Comparison of ENCODE assay signal across 8 cellular contexts in the genomic region with DNA sequence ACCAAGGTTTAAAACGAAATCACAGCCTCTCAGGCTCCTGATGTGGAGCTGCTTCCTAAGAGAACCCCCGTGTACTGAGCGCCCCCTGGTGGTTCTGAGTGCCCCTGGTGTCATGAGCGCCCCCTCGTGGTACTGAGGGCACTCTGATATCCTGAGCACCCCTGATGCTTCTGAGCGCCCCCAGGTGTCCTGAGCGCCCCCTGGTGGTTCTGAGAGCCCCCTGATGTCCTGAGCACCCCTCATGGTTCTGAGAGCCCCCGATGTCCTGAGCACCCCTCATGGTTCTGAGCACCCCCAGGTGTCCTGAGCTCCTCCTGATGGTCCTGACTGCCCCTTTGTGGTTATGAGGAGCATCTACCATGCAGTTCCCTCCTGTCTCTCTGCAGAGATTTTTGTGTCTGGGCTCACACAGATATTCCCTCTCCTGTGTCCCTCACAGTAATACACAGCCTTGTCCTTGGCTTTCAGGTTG.
DNase-seq lines count a peak whose midpoint lies in the region; ATAC-seq, FAIRE-seq and TF ChIP-seq lines count a peak whose summit lies in the region.
"Not testable (repeated sequence)": the region's sequence is repeated elsewhere in the genome, so short reads cannot be mapped to it uniquely, and the experiment has no call there.

No MANE protein-coding gene starts in this region.

- peak; percentile 100 for TF ChIP-seq CTCF in OCI-LY1 (IDR thresholded peaks at IDR 0.05; ENCODE audit: low read length)
- peak in 11 of 12 donors; percentile 13 to 57 (median 37) for TF ChIP-seq CTCF in heart left ventricle (IDR thresholded peaks at IDR 0.05)

- TF ChIP-seq POLR2A in heart left ventricle (IDR thresholded peaks at IDR 0.05): not testable (repeated sequence)

- H3K4me2 ChIP-seq in OCI-LY1 (ENCODE audit: low read length): not testable (repeated sequence)

- H3K9me3 Mint-ChIP-seq in activated CD4-positive, alpha-beta T cell treated with anti-CD3 and anti-CD28 coated beads, Interleukin-2, amount 10 ng/mL, durations not matched to agents 24 days and 14 days; activated naive CD8-positive, alpha-beta T cell treated with anti-CD3 and anti-CD28 coated beads for 36 hours: not testable (repeated sequence)

- not testable (repeated sequence) for FAIRE-seq in small intestine (lab: Jason Lieb, UNC)

- not testable (repeated sequence) for H3K27ac Mint-ChIP-seq in activated CD4-positive, alpha-beta T cell treated with anti-CD3 and anti-CD28 coated beads, Interleukin-2, amount 10 ng/mL, durations not matched to agents 24 days and 14 days; activated naive CD8-positive, alpha-beta T cell treated with anti-CD3 and anti-CD28 coated beads for 36 hours

- not testable (repeated sequence) for H3K9ac ChIP-seq in OCI-LY1 (ENCODE audit: low read length)

- H3K4me3 ChIP-seq in OCI-LY1 (ENCODE audit: low read depth, low read length, poor library complexity, severe bottlenecking); heart left ventricle; small intestine (ENCODE audit: low read depth in 1 of 2, low read length in 2 of 2): not testable (repeated sequence)

- in situ Hi-C loops in KBM-7 (cut with MboI; ENCODE audit: low pct_unique_long_range_greater_than_20kb, low sequenced_read_pairs): not testable (repeated sequence)

- H3K36me3 Mint-ChIP-seq in activated CD4-positive, alpha-beta T cell treated with anti-CD3 and anti-CD28 coated beads, Interleukin-2, amount 10 ng/mL, durations not matched to agents 24 days and 14 days (ENCODE audit: low read depth); activated naive CD8-positive, alpha-beta T cell treated with anti-CD3 and anti-CD28 coated beads for 36 hours: not testable (repeated sequence)

- H3K9me3 ChIP-seq in OCI-LY1 (ENCODE audit: low read length); heart left ventricle; small intestine (ENCODE audit: control insufficient read depth, low read depth): not testable (repeated sequence)

- not testable (repeated sequence) for H3K4me3 Mint-ChIP-seq in activated CD4-positive, alpha-beta T cell treated with anti-CD3 and anti-CD28 coated beads, Interleukin-2, amount 10 ng/mL, durations not matched to agents 24 days and 14 days; activated naive CD8-positive, alpha-beta T cell treated with anti-CD3 and anti-CD28 coated beads for 36 hours

- not testable (repeated sequence) for H4K20me1 ChIP-seq in OCI-LY1 (ENCODE audit: insufficient read depth, low read length)

- H3K27me3 ChIP-seq in OCI-LY1 (ENCODE audit: insufficient read depth, low read length); small intestine (ENCODE audit: control insufficient read depth in 2 of 2, insufficient read depth in 2 of 2, low read length in 2 of 2): not testable (repeated sequence)
- peaks cover 0 to 24% (median 0%) of the 10 kb centered on the region in 9 donors for H3K27me3 ChIP-seq in heart left ventricle

- DNase-seq in DMS 273 (lab: John Stamatoyannopoulos, UW; ENCODE audit: unreplicated experiment): peak; percentile 80
- peak; percentile 70 for DNase-seq in KBM-7
- peak; percentile 94 for DNase-seq in activated CD4-positive, alpha-beta T cell treated with anti-CD3 and anti-CD28 coated beads, Interleukin-2, amount 10 ng/mL, durations not matched to agents 24 days and 14 days
- peak; percentile 86 for DNase-seq in activated naive CD8-positive, alpha-beta T cell treated with anti-CD3 and anti-CD28 coated beads for 36 hours
- DNase-seq in heart left ventricle: peak in 3 of 5 donors; percentile 21 to 65 (median 39)
- DNase-seq in small intestine: peak; percentile 25
- DNase-seq in stimulated activated naive CD4-positive, alpha-beta T cell treated with Interleukin-2 at 50 U/mL for 16 hours (lab: John Stamatoyannopoulos, UW): peak; percentile 68

- ATAC-seq in heart left ventricle: not testable (repeated sequence)

- not testable (repeated sequence) for H3K36me3 ChIP-seq in OCI-LY1 (ENCODE audit: insufficient read depth, low read length); heart left ventricle; small intestine (ENCODE audit: control insufficient read depth in 2 of 2, insufficient read depth in 2 of 2, low read length in 2 of 2)

- intact Hi-C loops in activated CD4-positive, alpha-beta T cell treated with anti-CD3 and anti-CD28 coated beads, Interleukin-2, amount 10 ng/mL, durations not matched to agents 24 days and 14 days (cut with micrococcal nuclease); heart left ventricle (cut with DNase I): not testable (repeated sequence)

- not testable (repeated sequence) for H3F3A ChIP-seq in OCI-LY1 (ENCODE audit: insufficient read depth, low read length)

- not testable (repeated sequence) for H2AFZ ChIP-seq in OCI-LY1 (ENCODE audit: low read length)

- H3K27ac ChIP-seq in OCI-LY1 (ENCODE audit: low read depth, low read length, poor library complexity, severe bottlenecking); heart left ventricle; small intestine (ENCODE audit: low read depth in 1 of 2, low read length in 1 of 2): not testable (repeated sequence)

- not testable (repeated sequence) for H3K4me1 ChIP-seq in OCI-LY1 (ENCODE audit: insufficient read depth, low read length, severe bottlenecking); heart left ventricle; small intestine (ENCODE audit: control insufficient read depth in 2 of 2, insufficient read depth in 1 of 2, low read depth in 1 of 2, low read length in 1 of 2)

- H3K9me2 ChIP-seq in OCI-LY1 (ENCODE audit: low read depth, low read length): not testable (repeated sequence)

- 40 to 45% (median 41%) methylated on average over 6 to 8 of the region's 8 CpGs for WGBS in heart left ventricle, 4 donors
- 21 to 44% (median 27%) methylated on average over 6 to 8 of the region's 8 CpGs for WGBS in small intestine, 3 donors

- H3K27me3 Mint-ChIP-seq in activated CD4-positive, alpha-beta T cell treated with anti-CD3 and anti-CD28 coated beads, Interleukin-2, amount 10 ng/mL, durations not matched to agents 24 days and 14 days: peaks cover 39% of the 10 kb centered on the region
- H3K27me3 Mint-ChIP-seq in activated naive CD8-positive, alpha-beta T cell treated with anti-CD3 and anti-CD28 coated beads for 36 hours: peaks cover 48% of the 10 kb centered on the region

- peaks cover 12% of the 10 kb centered on the region for H3K4me1 Mint-ChIP-seq in activated CD4-positive, alpha-beta T cell treated with anti-CD3 and anti-CD28 coated beads, Interleukin-2, amount 10 ng/mL, durations not matched to agents 24 days and 14 days
- not testable (repeated sequence) for H3K4me1 Mint-ChIP-seq in activated naive CD8-positive, alpha-beta T cell treated with anti-CD3 and anti-CD28 coated beads for 36 hours

- H3K79me2 ChIP-seq in OCI-LY1 (ENCODE audit: insufficient read depth, low read length): not testable (repeated sequence)

Comparison
In these comparisons a context has a peak if more than half of its experiments do, and no peak if none do; other contexts are left out.
1. DNase-seq: peak in every context shown above with its lines; median percentile 94 in activated CD4-positive, alpha-beta T cell treated with anti-CD3 and anti-CD28 coated beads, Interleukin-2, amount 10 ng/mL, durations not matched to agents 24 days and 14 days; 86 in activated naive CD8-positive, alpha-beta T cell treated with anti-CD3 and anti-CD28 coated beads for 36 hours; 80 in DMS 273; 70 in KBM-7; 68 in stimulated activated naive CD4-positive, alpha-beta T cell treated with Interleukin-2 at 50 U/mL for 16 hours; 39 in heart left ventricle; 25 in small intestine.